In the genomic region with DNA sequence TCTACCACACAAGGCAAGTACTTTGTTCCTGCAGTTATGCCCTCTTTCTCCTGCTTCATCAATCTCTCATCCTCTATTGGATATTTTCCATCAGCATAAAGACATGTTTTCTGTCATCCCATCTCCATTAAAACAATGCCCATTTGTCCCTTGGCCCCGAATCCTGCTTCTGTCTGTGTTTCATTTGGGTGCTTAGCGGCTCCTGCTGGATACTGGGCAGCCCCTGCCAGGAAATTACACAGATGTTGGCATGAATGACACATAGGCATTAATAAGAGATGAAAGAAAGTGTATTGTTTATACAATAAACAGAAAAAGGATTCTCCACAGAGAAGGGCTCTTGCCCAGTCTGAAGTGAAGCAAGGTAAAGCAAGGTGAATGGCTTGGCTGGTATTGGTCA, we compare ENCODE assay signal across 24 cellular contexts.
A peak's percentile ranks its signal among the peaks of the same experiment; 100 is the strongest.
DNase-seq lines count a peak whose midpoint lies in the region; ATAC-seq and TF ChIP-seq lines count a peak whose summit lies in the region.
"Had no signal": no experiment of that assay in that cellular context is flagged by ENCODE, and none has a peak within 500 bp of the region (broad histone marks: within the 10 kb centered on the region; RNA-seq: fewer than 3 reads in every experiment).

No MANE protein-coding gene starts in this region.

- H3K27me3 Mint-ChIP-seq in activated T-cell treated with anti-CD3 and anti-CD28 coated beads, Interleukin-2, amount 50 U/mL, for 72 hours (ENCODE audit: low read depth) = no peaks in the 10 kb centered on the region
- H3K27me3 Mint-ChIP-seq: CD8-positive, alpha-beta memory T cell had no signal

- H3K27ac ChIP-seq in left ventricle myocardium inferior (replicated peaks) (no peak overlapping the region), PC-9 (no peak overlapping the region)
- H3K27ac ChIP-seq: C4-2B, SK-N-MC had no signal

- no peak overlapping the region for H3K4me3 ChIP-seq in left ventricle myocardium inferior
- no peak overlapping the region for H3K4me3 ChIP-seq in PC-9
- H3K4me3 ChIP-seq: SK-N-MC had no signal

- H3K9me3 ChIP-seq in left ventricle myocardium inferior (replicated peaks) (no peaks in the 10 kb centered on the region), PC-9 (ENCODE audit: insufficient read depth, low read depth) (no peaks in the 10 kb centered on the region)

- no peaks in the 10 kb centered on the region for H3K4me1 Mint-ChIP-seq in activated T-cell treated with anti-CD3 and anti-CD28 coated beads, Interleukin-2, amount 50 U/mL, for 72 hours (ENCODE audit: low read depth)
- H3K4me1 Mint-ChIP-seq: CD8-positive, alpha-beta memory T cell had no signal

- H3K9me2 ChIP-seq in PC-9 (ENCODE audit: insufficient read depth) = no peaks in the 10 kb centered on the region

- no peak overlapping the region for H3K27ac Mint-ChIP-seq in activated T-cell treated with anti-CD3 and anti-CD28 coated beads, Interleukin-2, amount 50 U/mL, for 72 hours

- H2AFZ ChIP-seq in PC-9 = no peak overlapping the region

- intact Hi-C loops in posterior cingulate gyrus (cut with DNase I) (loop anchor here (5.0 kb wide), 1 partner anchor 194 kb away; no protein-coding TSS in a partner anchor), left ventricle myocardium inferior (cut with micrococcal nuclease) (no loop called here), PC-9 (cut with micrococcal nuclease; ENCODE audit: unreplicated experiment) (no loop called here)

- no peaks in the 10 kb centered on the region for H3K79me2 ChIP-seq in PC-9 (ENCODE audit: low read depth)

- peak; percentile 6 for DNase-seq in COLO829 (ENCODE audit: low spot score)
- peak in 43 of 56 donors; percentile 2 to 85 (median 38) for DNase-seq in amygdala (lab: John Stamatoyannopoulos, UW)
- peak; percentile 39 to 72 for DNase-seq in hippocampal formation (lab: John Stamatoyannopoulos, UW)
- DNase-seq in posterior cingulate gyrus = peak in 6 of 10 donors; percentile 24 to 91 (median 52)
- DNase-seq in left ventricle myocardium inferior = no peak
- DNase-seq in PC-9 = no peak
- DNase-seq in activated T-cell treated with anti-CD3 and anti-CD28 coated beads, Interleukin-2, amount 50 U/mL, for 72 hours = no peak
- DNase-seq: AML-193; CD8-positive, alpha-beta memory T cell; EL; GOT3; HCEC 1CT; KBM-7; NCI-H1092 treated with DMSO at 0.1 percent for 48 hours; NCI-H1436 treated with DMSO at 0.1 percent for 48 hours; NCI-H2029; NCI-H2227 treated with DMSO at 0.1 percent for 48 hours; NCI-H510A; NCI-H748 treated with DMSO at 0.1 percent for 48 hours; NK-92 treated with Interleukin-12 subunit alpha and Interleukin-12 subunit beta, amount 100 ng/mL, for 24 hours had no signal

- no peaks in the 10 kb centered on the region for H4K20me1 ChIP-seq in PC-9 (ENCODE audit: insufficient read depth)

- H3K4me1 ChIP-seq in left ventricle myocardium inferior (no peaks in the 10 kb centered on the region), PC-9 (replicated peaks; ENCODE audit: insufficient read depth) (no peaks in the 10 kb centered on the region)

- POLR2A ChIA-PET in PC-9 (lab: Charles Lee; ENCODE audit: unreplicated experiment) = no interaction called here

- BruUV-seq in PC-9 (replicated peaks; lab: Mats Ljungman, UMichigan) = no TSS peak

- H3K36me3 Mint-ChIP-seq in activated T-cell treated with anti-CD3 and anti-CD28 coated beads, Interleukin-2, amount 50 U/mL, for 72 hours (ENCODE audit: insufficient read depth in 2 of 2) = no peaks in the 10 kb centered on the region
- H3K36me3 Mint-ChIP-seq: CD8-positive, alpha-beta memory T cell had no signal

- peaks cover 0 to 4% of the 10 kb centered on the region in 2 donors for H3K9me3 Mint-ChIP-seq in activated T-cell treated with anti-CD3 and anti-CD28 coated beads, Interleukin-2, amount 50 U/mL, for 72 hours

- no peak for ATAC-seq in GM21737 (IDR thresholded peaks at IDR 0.05; ENCODE audit: unreplicated experiment)
- ATAC-seq in activated T-cell treated with anti-CD3 and anti-CD28 coated beads, Interleukin-2, amount 50 U/mL, for 72 hours (replicated peaks in 1 of 2) = no peak
- ATAC-seq: Right ventricle myocardium inferior had no signal

- H3K36me3 ChIP-seq in left ventricle myocardium inferior = no peaks in the 10 kb centered on the region
- no peaks in the 10 kb centered on the region for H3K36me3 ChIP-seq in PC-9 (ENCODE audit: low read depth)

- no peak overlapping the region for H3K4me2 ChIP-seq in PC-9

- no peak overlapping the region for H3K4me3 Mint-ChIP-seq in activated T-cell treated with anti-CD3 and anti-CD28 coated beads, Interleukin-2, amount 50 U/mL, for 72 hours
- H3K4me3 Mint-ChIP-seq: CD8-positive, alpha-beta memory T cell had no signal

- no peaks in the 10 kb centered on the region for H3F3A ChIP-seq in PC-9 (ENCODE audit: insufficient read depth, low read depth)

- no peak for TF ChIP-seq CTCF in left ventricle myocardium inferior (IDR thresholded peaks at IDR 0.05; ENCODE audit: borderline replicate concordance)
- no peak for TF ChIP-seq CTCF in PC-9 (conservative IDR thresholded peaks at IDR 0.05)

- CTCF ChIA-PET in PC-9 (lab: Charles Lee) = no interaction called here

- H3K27me3 ChIP-seq in left ventricle myocardium inferior (ENCODE audit: low read depth) = no peaks in the 10 kb centered on the region
- H3K27me3 ChIP-seq in PC-9 (ENCODE audit: insufficient read depth, low read depth) = no peaks in the 10 kb centered on the region

Comparison
In these comparisons a context has a peak if more than half of its experiments do, and no peak if none do; other contexts are left out.
1. DNase-seq: peak in COLO829 (single experiment), amygdala (43 of 56), hippocampal formation (2 of 2) and posterior cingulate gyrus (6 of 10); none in left ventricle myocardium inferior (single experiment), PC-9 (0 of 2) and activated T-cell treated with anti-CD3 and anti-CD28 coated beads, Interleukin-2, amount 50 U/mL, for 72 hours (0 of 2).